In the genomic region with DNA sequence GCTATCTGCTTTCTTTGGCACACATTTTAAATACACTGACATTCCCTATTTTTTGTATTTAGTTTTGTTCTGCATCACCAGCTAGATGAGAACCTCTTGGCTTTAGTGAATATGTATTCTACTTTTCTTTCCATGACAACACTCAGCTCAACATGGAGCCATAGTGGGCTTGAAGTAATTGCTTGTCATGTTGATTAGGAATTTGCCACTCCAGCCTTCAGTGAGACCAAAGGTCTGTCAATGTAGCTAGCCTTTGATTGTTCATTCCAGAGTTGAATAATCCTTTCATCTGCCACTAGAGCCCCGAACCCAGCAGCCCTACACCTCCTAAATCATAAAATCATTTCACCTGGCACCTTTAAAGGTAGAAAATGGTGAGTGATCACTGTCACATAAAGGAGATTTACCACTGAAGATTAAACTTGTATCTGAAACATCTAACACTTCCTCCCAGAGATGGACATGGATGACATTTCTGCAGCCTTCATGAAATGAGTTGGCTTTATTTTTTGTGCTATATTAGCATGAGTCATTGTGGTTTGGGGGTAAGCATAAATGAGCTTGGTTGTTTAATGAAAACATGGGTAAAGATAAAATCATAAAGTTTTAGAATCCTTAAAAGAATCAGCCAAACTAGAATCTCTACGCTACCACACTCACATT, we compare ENCODE assay signal across 9 cellular contexts. TPM values are rescaled to one million over a fixed set of nuclear protein-coding genes. Genes with fewer than 3 reads are reported as not detected.
A peak's percentile ranks its signal among the peaks of the same experiment; 100 is the strongest.
DNase-seq lines count a peak whose midpoint lies in the region; ATAC-seq, FAIRE-seq and TF ChIP-seq lines count a peak whose summit lies in the region.
"Had no signal": no experiment of that assay in that cellular context is flagged by ENCODE, and none has a peak within 500 bp of the region (broad histone marks: within the 10 kb centered on the region; RNA-seq: fewer than 3 reads in every experiment).

No MANE protein-coding gene starts in this region.

- in situ Hi-C loops in G401 (cut with HindIII; ENCODE audit: low sequenced_read_pairs), result no loop called here

- ATAC-seq in natural killer cell treated with Interleukin-12 subunit alpha and Interleukin-12 subunit beta and Interleukin-15 and Interleukin-18, amount 100 ng/mL, for 72 hours, result peak in 1 of 2 donors; percentile 74

- H3K4me3 ChIP-seq in NB4 (ENCODE audit: low read depth, low read length) (no peak overlapping the region), bronchial epithelial cell (ENCODE audit: low read depth, low read length) (no peak overlapping the region)
- H3K4me3 ChIP-seq: thyroid gland had no signal

- DNase-seq in GM12891 (ENCODE audit: insufficient read length, low spot score) (no peak), NB4 (ENCODE audit: low read depth) (peak; percentile 11), bronchial epithelial cell (ENCODE audit: low read depth) (peak; percentile 11), G401 (ENCODE audit: low spot score) (no peak), AML-193 (lab: John Stamatoyannopoulos, UW) (no peak), NCI-H2171 treated with DMSO at 0.1 percent for 48 hours (lab: John Stamatoyannopoulos, UW) (no peak)
- DNase-seq in natural killer cell treated with Interleukin-12 subunit alpha and Interleukin-12 subunit beta and Interleukin-15 and Interleukin-18, amount 100 ng/mL, for 72 hours (ENCODE audit: low spot score), result no peak
- DNase-seq: caudate nucleus, thyroid gland had no signal

- H3K27ac Mint-ChIP-seq in natural killer cell treated with Interleukin-12 subunit alpha and Interleukin-12 subunit beta and Interleukin-15 and Interleukin-18, amount 100 ng/mL, for 72 hours, result peak overlapping the region; percentile 74 to 85

- peak overlapping the region; percentile 64 for H3K4me3 Mint-ChIP-seq in natural killer cell treated with Interleukin-12 subunit alpha and Interleukin-12 subunit beta and Interleukin-15 and Interleukin-18, amount 100 ng/mL, for 72 hours

- peaks cover 33 to 59% of the 10 kb centered on the region in 2 donors for H3K4me1 Mint-ChIP-seq in natural killer cell treated with Interleukin-12 subunit alpha and Interleukin-12 subunit beta and Interleukin-15 and Interleukin-18, amount 100 ng/mL, for 72 hours (ENCODE audit: low read depth in 2 of 2)

- H3K27me3 Mint-ChIP-seq in natural killer cell treated with Interleukin-12 subunit alpha and Interleukin-12 subunit beta and Interleukin-15 and Interleukin-18, amount 100 ng/mL, for 72 hours, result no peaks in the 10 kb centered on the region

- TF ChIP-seq CTCF in NB4 (IDR thresholded peaks at IDR 0.05; ENCODE audit: low read depth, low read length) (no peak), bronchial epithelial cell (IDR thresholded peaks at IDR 0.05; ENCODE audit: insufficient read depth, low read length, severe bottlenecking) (no peak)

- H3K36me3 Mint-ChIP-seq in natural killer cell treated with Interleukin-12 subunit alpha and Interleukin-12 subunit beta and Interleukin-15 and Interleukin-18, amount 100 ng/mL, for 72 hours, result peaks cover 55% of the 10 kb centered on the region

- H3K27me3 ChIP-seq in bronchial epithelial cell (ENCODE audit: control insufficient read depth, insufficient read depth, low read length), result no peaks in the 10 kb centered on the region
- H3K27me3 ChIP-seq: thyroid gland had no signal

- no peak for TF ChIP-seq POLR2A in GM12891 (IDR thresholded peaks at IDR 0.05; ENCODE audit: low read depth, low read length)
- no peak for TF ChIP-seq POLR2A in NB4 (IDR thresholded peaks at IDR 0.05; ENCODE audit: extremely low read depth, insufficient read length)

- H3K9me3 Mint-ChIP-seq in natural killer cell treated with Interleukin-12 subunit alpha and Interleukin-12 subunit beta and Interleukin-15 and Interleukin-18, amount 100 ng/mL, for 72 hours, result no peaks in the 10 kb centered on the region

- no peak for FAIRE-seq in GM12891 (lab: Jason Lieb, UNC)
- FAIRE-seq in bronchial epithelial cell (lab: Jason Lieb, UNC), result no peak

- H3K36me3 ChIP-seq in bronchial epithelial cell (ENCODE audit: control insufficient read depth, insufficient read depth, low read length), result peaks cover 28% of the 10 kb centered on the region

TF ChIP-seq in GM12891, 5 proteins besides CTCF, POLR2A, EP300 and RAD21:
- TF ChIP-seq PAX5 (IDR thresholded peaks at IDR 0.05; ENCODE audit: insufficient read depth, low read length, severe bottlenecking) (no peak), POU2F2 (IDR thresholded peaks at IDR 0.05; ENCODE audit: low read depth, low read length) (no peak), POLR2AphosphoS5 (IDR thresholded peaks at IDR 0.05; ENCODE audit: low read depth, low read length) (no peak), TAF1 (IDR thresholded peaks at IDR 0.05; ENCODE audit: low read depth, low read length) (no peak), SPI1 (IDR thresholded peaks at IDR 0.05; ENCODE audit: low read depth, low read length) (peak; percentile 75)

RNA-seq across cellular contexts. Expression of gene GARRE1, which starts 29.2 kb away (rescaled TPM):
- polyA plus RNA-seq in GM12891 (2012; ENCODE audit: low read depth, missing spikeins), result 3.8 TPM
- total RNA-seq in bronchial epithelial cell, result 6.1 and 7.7 TPM in 2 replicates
- total RNA-seq in natural killer cell treated with Interleukin-12 subunit alpha and Interleukin-12 subunit beta and Interleukin-15 and Interleukin-18, amount 100 ng/mL, for 72 hours, result 10 to 100 TPM in 1 of 2 donors, 1 to 10 TPM in 1; 9.6 to 13.3 TPM
- 15.9 and 18.5 TPM in 2 replicates for total RNA-seq in G401 (2014; rRNA removed; shearing (Covaris generic))

RNA-seq across cellular contexts. Expression of gene LSM14A, which starts 52.8 kb away (rescaled TPM):
- polyA plus RNA-seq in GM12891 (2012; ENCODE audit: low read depth, missing spikeins), result 77.8 TPM
- 86.1 and 142 TPM in 2 replicates for total RNA-seq in bronchial epithelial cell
- 100 to 1,000 TPM; 119 to 135 TPM for total RNA-seq in natural killer cell treated with Interleukin-12 subunit alpha and Interleukin-12 subunit beta and Interleukin-15 and Interleukin-18, amount 100 ng/mL, for 72 hours
- total RNA-seq in G401 (2014; rRNA removed; shearing (Covaris generic)), result 89.9 and 119 TPM in 2 replicates

Comparison
In these comparisons a context has a peak if more than half of its experiments do, and no peak if none do; other contexts are left out.
1. DNase-seq: peak in NB4 (single experiment) and bronchial epithelial cell (single experiment); none in GM12891 (single experiment), natural killer cell treated with Interleukin-12 subunit alpha and Interleukin-12 subunit beta and Interleukin-15 and Interleukin-18, amount 100 ng/mL, for 72 hours (single experiment), G401 (single experiment), AML-193 (0 of 2) and NCI-H2171 treated with DMSO at 0.1 percent for 48 hours (single experiment).